ENCODE assay signal across 8 cellular contexts in genomic region chr3:100103558-100104441, GRCh38.
DNase-seq lines count a peak whose midpoint lies in the region; ATAC-seq and TF ChIP-seq lines count a peak whose summit lies in the region.

No MANE protein-coding gene starts in this region.

- TF ChIP-seq CTCF in astrocyte of the cerebellum (IDR thresholded peaks at IDR 0.05; ENCODE audit: low read depth, low read length, missing control alignments), result no peak

- ATAC-seq in GM18502 (IDR thresholded peaks at IDR 0.05; ENCODE audit: poor library complexity, unreplicated experiment), result peak; percentile 87
- ATAC-seq in GM21529 (IDR thresholded peaks at IDR 0.05; ENCODE audit: unreplicated experiment), result peak; percentile 85
- peak; percentile 95 for ATAC-seq in stimulated activated effector memory CD8-positive, alpha-beta T cell treated with anti-CD3 and anti-CD28 coated beads, Interleukin-12 subunit alpha, Interleukin-12 subunit beta, amount 100 ng/mL, for 72 hours

- no peak overlapping the region for H3K4me3 ChIP-seq in astrocyte of the cerebellum (ENCODE audit: low read depth, low read length)

- no peaks in the 10 kb centered on the region for H3K36me3 Mint-ChIP-seq in stimulated activated effector memory CD8-positive, alpha-beta T cell treated with anti-CD3 and anti-CD28 coated beads, Interleukin-12 subunit alpha, Interleukin-12 subunit beta, amount 100 ng/mL, for 72 hours

- DNase-seq in HuH-7 (ENCODE audit: low spot score), result peak; percentile 13
- peak; percentile 62 for DNase-seq in astrocyte of the cerebellum (ENCODE audit: low read depth)
- peak in 1 of 2 donors; percentile 64 for DNase-seq in stimulated activated effector memory CD8-positive, alpha-beta T cell treated with anti-CD3 and anti-CD28 coated beads, Interleukin-12 subunit alpha, Interleukin-12 subunit beta, amount 100 ng/mL, for 72 hours (ENCODE audit: low spot score in 2 of 2)
- no peak for DNase-seq in RPMI8226
- no peak for DNase-seq in 8988T
- DNase-seq in stimulated activated CD4-positive, alpha-beta T cell treated with anti-CD3 and anti-CD28 coated beads, Interleukin-15, amount 100 ng/mL, for 24 hours, result no peak

- peaks cover 27% of the 10 kb centered on the region for H3K4me1 Mint-ChIP-seq in stimulated activated effector memory CD8-positive, alpha-beta T cell treated with anti-CD3 and anti-CD28 coated beads, Interleukin-12 subunit alpha, Interleukin-12 subunit beta, amount 100 ng/mL, for 72 hours

- H3K27ac Mint-ChIP-seq in stimulated activated effector memory CD8-positive, alpha-beta T cell treated with anti-CD3 and anti-CD28 coated beads, Interleukin-12 subunit alpha, Interleukin-12 subunit beta, amount 100 ng/mL, for 72 hours, result peak overlapping the region; percentile 76

- peaks cover 3% of the 10 kb centered on the region for H3K9me3 Mint-ChIP-seq in stimulated activated effector memory CD8-positive, alpha-beta T cell treated with anti-CD3 and anti-CD28 coated beads, Interleukin-12 subunit alpha, Interleukin-12 subunit beta, amount 100 ng/mL, for 72 hours

- in situ Hi-C loops in astrocyte of the cerebellum (cut with HindIII; ENCODE audit: low sequenced_read_pairs), result no loop called here

- H3K4me3 Mint-ChIP-seq in stimulated activated effector memory CD8-positive, alpha-beta T cell treated with anti-CD3 and anti-CD28 coated beads, Interleukin-12 subunit alpha, Interleukin-12 subunit beta, amount 100 ng/mL, for 72 hours, result no peak overlapping the region

Comparison
In these comparisons a context has a peak if more than half of its experiments do, and no peak if none do; other contexts are left out.
1. DNase-seq: peak in HuH-7 (single experiment) and astrocyte of the cerebellum (single experiment); none in RPMI8226 (single experiment), 8988T (single experiment) and stimulated activated CD4-positive, alpha-beta T cell treated with anti-CD3 and anti-CD28 coated beads, Interleukin-15, amount 100 ng/mL, for 24 hours (single experiment).
2. Peak in every context shown above with its lines, with median percentiles within 50 percentile points of each other: ATAC-seq.